ENCODE assay signal across 5 cellular contexts in genomic region chr16:2543771-2544170, GRCh38. TPM values are rescaled to one million over a fixed set of nuclear protein-coding genes. Genes with fewer than 3 reads are reported as not detected.
"Had no signal": no experiment of that assay in that cellular context is flagged by ENCODE, and none has a peak within 500 bp of the region (broad histone marks: within the 10 kb centered on the region; RNA-seq: fewer than 3 reads in every experiment).

No MANE protein-coding gene starts in this region.

RNA-seq across cellular contexts. Expression of gene CEMP1, which starts 12.6 kb away (rescaled TPM):
- total RNA-seq: GM23248, H1, H9, IMR-90, K562 had no signal
- polyA plus RNA-seq: H1, IMR-90 had no signal
